In the genomic region with DNA sequence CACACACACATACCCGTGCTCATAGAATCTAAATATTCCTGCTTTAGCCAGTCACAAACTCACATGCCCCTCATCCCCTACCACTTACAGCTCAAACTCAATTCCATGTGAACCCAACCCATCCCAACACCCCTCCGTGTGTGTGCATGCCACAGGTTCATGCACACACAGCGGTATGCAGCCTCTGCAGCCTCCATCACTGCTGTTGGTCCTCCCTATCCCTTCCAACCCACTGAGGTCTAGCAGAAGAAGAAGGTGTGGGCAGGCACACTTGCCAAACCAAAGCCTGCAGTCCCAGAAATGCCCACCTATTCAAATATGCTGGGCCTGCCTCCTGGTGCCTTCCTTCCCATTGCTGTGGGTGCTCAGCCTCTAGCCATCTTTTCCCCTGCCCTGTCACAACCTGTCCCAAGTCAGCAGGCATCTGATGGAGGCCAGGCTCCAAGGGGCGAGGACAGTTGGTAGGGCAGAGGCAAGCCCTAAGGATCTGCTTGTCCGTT, we compare ENCODE assay signal across 9 cellular contexts. TPM values are rescaled to one million over a fixed set of nuclear protein-coding genes. Genes with fewer than 3 reads are reported as not detected.
DNase-seq lines count a peak whose midpoint lies in the region; ATAC-seq and TF ChIP-seq lines count a peak whose summit lies in the region.
"Had no signal": no experiment of that assay in that cellular context is flagged by ENCODE, and none has a peak within 500 bp of the region (broad histone marks: within the 10 kb centered on the region; RNA-seq: fewer than 3 reads in every experiment).

No MANE protein-coding gene starts in this region.

- H3K36me3 ChIP-seq in neutrophil, result no peaks in the 10 kb centered on the region

- DNase-seq in Calu3 (no peak), OCI-M1 (lab: John Stamatoyannopoulos, UW) (no peak), NCI-H524 treated with DMSO at 0.1 percent for 48 hours (lab: John Stamatoyannopoulos, UW) (no peak), cerebellar nuclear complex (lab: John Stamatoyannopoulos, UW) (no peak), D341Med (ENCODE audit: low spot score) (no peak)
- DNase-seq: NCI-H187 had no signal

- no TSS peak for BruUV-seq in Calu3 (replicated peaks; lab: Mats Ljungman, UMichigan)

- H3K27ac ChIP-seq in neutrophil, result peak overlapping the region; percentile 93

- peaks cover 88% of the 10 kb centered on the region for H3K36me3 Mint-ChIP-seq in Calu3 (ENCODE audit: insufficient read depth, unreplicated experiment)
- H3K36me3 Mint-ChIP-seq in brain, result peaks cover 75% of the 10 kb centered on the region

- H3K9me3 Mint-ChIP-seq in Calu3 (ENCODE audit: low read depth, unreplicated experiment) (no peaks in the 10 kb centered on the region), brain (no peaks in the 10 kb centered on the region)

- H3K27me3 ChIP-seq in neutrophil, result no peaks in the 10 kb centered on the region

- peak overlapping the region; percentile 19 to 42 for H3K4me3 ChIP-seq in neutrophil (ENCODE audit: low read depth in 1 of 2, low read length in 1 of 2)

- ATAC-seq in HG03354 (IDR thresholded peaks at IDR 0.05; ENCODE audit: poor library complexity, severe bottlenecking, unreplicated experiment), result peak; percentile 2

- H3K4me3 Mint-ChIP-seq in Calu3 (ENCODE audit: low read depth, unreplicated experiment) (peak overlapping the region; percentile 27), brain (no peak overlapping the region)

- intact Hi-C loops in Calu3 (cut with micrococcal nuclease; ENCODE audit: unreplicated experiment), result no loop called here

- H3K27me3 Mint-ChIP-seq in Calu3 (ENCODE audit: unreplicated experiment) (no peaks in the 10 kb centered on the region), brain (peaks cover 3% of the 10 kb centered on the region)

- CTCF ChIA-PET in Calu3 (lab: Charles Lee), result interaction anchor here (0.7 to 2.0 kb wide), 4 partner anchors 10 to 1051 kb away, joined by 4 to 8 read pairs (median 6); no protein-coding TSS in a partner anchor

- TF ChIP-seq CTCF in Calu3 (IDR thresholded peaks at IDR 0.05; ENCODE audit: unreplicated experiment) (no peak), brain (conservative IDR thresholded peaks at IDR 0.05) (no peak), neutrophil (IDR thresholded peaks at IDR 0.05) (no peak)

- H3K4me1 ChIP-seq in neutrophil (ENCODE audit: control insufficient read depth in 1 of 2, insufficient read depth in 1 of 2, low read depth in 1 of 2, low read length in 1 of 2), result peaks cover 68 to 71% of the 10 kb centered on the region in 2 experiments

- no peaks in the 10 kb centered on the region for H3K9me3 ChIP-seq in neutrophil

- H3K4me1 Mint-ChIP-seq in Calu3 (ENCODE audit: low read depth, unreplicated experiment), result peaks cover 56% of the 10 kb centered on the region
- peaks cover 33% of the 10 kb centered on the region for H3K4me1 Mint-ChIP-seq in brain

- H3K27ac Mint-ChIP-seq in Calu3 (ENCODE audit: unreplicated experiment) (peak overlapping the region; percentile 86), brain (peak overlapping the region in 4 of 5 experiments; percentile 19 to 82 (median 28))

RNA-seq across cellular contexts. Expression of gene SLC2A1, which starts 26.2 kb away (rescaled TPM):
- total RNA-seq in Calu3 (2022), result 163 and 183 TPM in 2 replicates
- polyA plus RNA-seq in brain (ENCODE audit: insufficient read depth, low read depth, low replicate concordance), result 127 TPM
